ENCODE assay signal across 10 cellular contexts in genomic region chr6:105993341-105993740, GRCh38.
A peak's percentile ranks its signal among the peaks of the same experiment; 100 is the strongest.
DNase-seq lines count a peak whose midpoint lies in the region; ATAC-seq and TF ChIP-seq lines count a peak whose summit lies in the region.
"Had no signal": no experiment of that assay in that cellular context is flagged by ENCODE, and none has a peak within 500 bp of the region (broad histone marks: within the 10 kb centered on the region; RNA-seq: fewer than 3 reads in every experiment).

No MANE protein-coding gene starts in this region.

- BruUV-seq in PC-3 (replicated peaks; lab: Mats Ljungman, UMichigan): no TSS peak

- POLR2A ChIA-PET in PC-3 (lab: Charles Lee; ENCODE audit: unreplicated experiment): no interaction called here

- peaks cover 24% of the 10 kb centered on the region for H3K4me1 Mint-ChIP-seq in endodermal cell

- peak overlapping the region; percentile 72 for H3K27ac Mint-ChIP-seq in endodermal cell

- no peaks in the 10 kb centered on the region for H3K9me3 ChIP-seq in PC-3 (ENCODE audit: low read length)
- H3K9me3 ChIP-seq in endodermal cell (ENCODE audit: control insufficient read depth, low read length): no peaks in the 10 kb centered on the region
- no peaks in the 10 kb centered on the region for H3K9me3 ChIP-seq in parathyroid adenoma (ENCODE audit: control insufficient read depth, low read length)
- H3K9me3 ChIP-seq: right lobe of liver had no signal

- H3K4me3 Mint-ChIP-seq in endodermal cell: peak overlapping the region; percentile 78

- intact Hi-C loops in PC-3 (cut with micrococcal nuclease) (loop anchor here (5.0 kb wide), 1 partner anchor 94 kb away; the partner anchor contains the start of gene PRDM1), posterior vena cava (cut with DNase I) (no loop called here)

- H3K4me3 ChIP-seq in PC-3 (ENCODE audit: low read length): no peak overlapping the region
- H3K4me3 ChIP-seq in endodermal cell (ENCODE audit: low read length): peak overlapping the region; percentile 94
- H3K4me3 ChIP-seq in parathyroid adenoma (ENCODE audit: low read depth, low read length): peak overlapping the region; percentile 85

- H3F3A ChIP-seq in PC-3 (ENCODE audit: low read length, unreplicated experiment): no peaks in the 10 kb centered on the region

- H3K4me1 ChIP-seq in PC-3 (ENCODE audit: insufficient read depth, low read length) (0 out of 2 replicates have a peak, but pooled peaks cover 14% of the 10 kb centered on the region), endodermal cell (ENCODE audit: control insufficient read depth, insufficient read depth, low read length) (peaks cover 6% of the 10 kb centered on the region), parathyroid adenoma (peaks cover 8% of the 10 kb centered on the region)

- H3K4me2 ChIP-seq in PC-3 (ENCODE audit: low read length) (no peak overlapping the region), parathyroid adenoma (ENCODE audit: low read length) (peak overlapping the region; percentile 87)

- H3K79me2 ChIP-seq in PC-3 (ENCODE audit: low read length) (no peaks in the 10 kb centered on the region), parathyroid adenoma (no peaks in the 10 kb centered on the region)

- no peak for ATAC-seq in PC-3
- ATAC-seq in GM18861 (IDR thresholded peaks at IDR 0.05; ENCODE audit: unreplicated experiment): no peak

- no peaks in the 10 kb centered on the region for H3K9me2 ChIP-seq in PC-3 (replicated peaks; ENCODE audit: low read length)

- H3K27me3 ChIP-seq in PC-3 (ENCODE audit: low read length) (no peaks in the 10 kb centered on the region), endodermal cell (ENCODE audit: control insufficient read depth, insufficient read depth, low read length, poor library complexity, severe bottlenecking) (peaks cover 8% of the 10 kb centered on the region), parathyroid adenoma (ENCODE audit: control insufficient read depth, insufficient read depth, low read length) (peaks cover 8% of the 10 kb centered on the region)

- H3K9ac ChIP-seq in PC-3 (ENCODE audit: low read length) (no peak overlapping the region), endodermal cell (ENCODE audit: extremely low read depth, low read length, poor library complexity, severe bottlenecking) (peak overlapping the region; percentile 90), parathyroid adenoma (no peak overlapping the region)

- H2AFZ ChIP-seq in PC-3 (ENCODE audit: low read length) (0 out of 2 replicates have a peak overlapping the region, but pooled peaks have one; percentile 100), parathyroid adenoma (peak overlapping the region; percentile 3)

- WGBS in endodermal cell (ENCODE audit: insufficient coverage in 1 of 2, insufficient read length in 1 of 2), 2 experiments: 1 to 5% methylated on average over 8 to 9 of the region's 9 CpGs

- H3K36me3 ChIP-seq in PC-3 (ENCODE audit: low read depth, low read length) (no peaks in the 10 kb centered on the region), endodermal cell (ENCODE audit: control insufficient read depth, insufficient read depth, low read length) (peaks cover 4% of the 10 kb centered on the region), parathyroid adenoma (ENCODE audit: control insufficient read depth, insufficient read depth, low read length) (no peaks in the 10 kb centered on the region)
- H3K36me3 ChIP-seq: right lobe of liver had no signal

- no peaks in the 10 kb centered on the region for H4K20me1 ChIP-seq in PC-3 (ENCODE audit: low read length)

- peaks cover 79% of the 10 kb centered on the region for H3K27me3 Mint-ChIP-seq in endodermal cell (ENCODE audit: insufficient read depth)

- H3K36me3 Mint-ChIP-seq in endodermal cell (ENCODE audit: low read depth): peaks cover 4% of the 10 kb centered on the region

- CTCF ChIA-PET in PC-3 (lab: Charles Lee): no interaction called here

- DNase-seq in ELF-1 (ENCODE audit: low read depth, low spot score) (peak; percentile 80), PC-3 (no peak), endodermal cell (peak; percentile 81), superior temporal gyrus (ENCODE audit: extremely low spot score) (no peak), DMS79 treated with DMSO at 0.1 percent for 48 hours (lab: John Stamatoyannopoulos, UW) (no peak), posterior vena cava (ENCODE audit: low spot score) (no peak)
- DNase-seq: NCI-H1105 treated with DMSO at 0.1 percent for 48 hours, right lobe of liver had no signal

- H3K27ac ChIP-seq in PC-3 (ENCODE audit: low read length) (no peak overlapping the region), endodermal cell (ENCODE audit: low read depth, low read length) (no peak overlapping the region), parathyroid adenoma (peak overlapping the region; percentile 0)

- TF ChIP-seq CTCF in PC-3 (conservative IDR thresholded peaks at IDR 0.05; ENCODE audit: low read depth, low read length) (no peak), endodermal cell (conservative IDR thresholded peaks at IDR 0.05) (no peak), parathyroid adenoma (IDR thresholded peaks at IDR 0.05) (no peak)

- no peaks in the 10 kb centered on the region for H3K9me3 Mint-ChIP-seq in endodermal cell

Comparison
In these comparisons a context has a peak if more than half of its experiments do, and no peak if none do; other contexts are left out.
1. DNase-seq: peak in ELF-1 (single experiment) and endodermal cell (single experiment); none in PC-3 (single experiment), superior temporal gyrus (single experiment), DMS79 treated with DMSO at 0.1 percent for 48 hours (single experiment) and posterior vena cava (single experiment).